15 cellular contexts compared by ENCODE assay signal in genomic region chr15:89822951-89823701, GRCh38. TPM values are rescaled to one million over a fixed set of nuclear protein-coding genes. Genes with fewer than 3 reads are reported as not detected.
DNase-seq lines count a peak whose midpoint lies in the region; TF ChIP-seq lines count a peak whose summit lies in the region.
"Had no signal": no experiment of that assay in that cellular context is flagged by ENCODE, and none has a peak within 500 bp of the region (broad histone marks: within the 10 kb centered on the region; RNA-seq: fewer than 3 reads in every experiment).

No MANE protein-coding gene starts in this region.

- H3K36me3 Mint-ChIP-seq in immature natural killer cell: peaks cover 0 to 2% (median 0%) of the 10 kb centered on the region in 3 donors

- no peak for TF ChIP-seq CTCF in OCI-LY3 (IDR thresholded peaks at IDR 0.05; ENCODE audit: low read depth, low read length)
- no peak for TF ChIP-seq CTCF in choroid plexus epithelial cell (conservative IDR thresholded peaks at IDR 0.05; ENCODE audit: low read depth, low read length)
- TF ChIP-seq CTCF in smooth muscle cell (IDR thresholded peaks at IDR 0.05; ENCODE audit: borderline replicate concordance, insufficient read depth, poor library complexity, severe bottlenecking): no peak
- no peak for TF ChIP-seq CTCF in MM.1S (IDR thresholded peaks at IDR 0.05; ENCODE audit: low read length)

- H3K9me3 ChIP-seq in OCI-LY3 (ENCODE audit: insufficient read depth, low read length) (no peaks in the 10 kb centered on the region), smooth muscle cell (replicated peaks; ENCODE audit: low read depth) (no peaks in the 10 kb centered on the region), MM.1S (replicated peaks; ENCODE audit: insufficient read depth, low read length) (no peaks in the 10 kb centered on the region)
- H3K9me3 ChIP-seq: heart right ventricle had no signal

- H3K4me3 Mint-ChIP-seq in immature natural killer cell: no peak overlapping the region

- no peaks in the 10 kb centered on the region for H3K79me2 ChIP-seq in OCI-LY3 (ENCODE audit: low read length)
- no peaks in the 10 kb centered on the region for H3K79me2 ChIP-seq in smooth muscle cell (ENCODE audit: low read depth)
- no peaks in the 10 kb centered on the region for H3K79me2 ChIP-seq in MM.1S (ENCODE audit: low read length)

- H3K9me3 Mint-ChIP-seq in immature natural killer cell: no peaks in the 10 kb centered on the region

- H3K9ac ChIP-seq in OCI-LY3 (ENCODE audit: low read length): peak overlapping the region; percentile 44; the same call in 1 of the 2 replicates
- H3K9ac ChIP-seq in smooth muscle cell (ENCODE audit: low read depth): no peak overlapping the region
- no peak overlapping the region for H3K9ac ChIP-seq in MM.1S (ENCODE audit: low read length)

- H3K4me2 ChIP-seq in OCI-LY3 (ENCODE audit: low read length) (peak overlapping the region; percentile 84), smooth muscle cell (no peak overlapping the region), MM.1S (ENCODE audit: low read depth, low read length) (no peak overlapping the region)

- H3K27ac ChIP-seq in OCI-LY3 (ENCODE audit: low read length) (0 out of 2 replicates have a peak overlapping the region, but pooled peaks have one; percentile 0), smooth muscle cell (ENCODE audit: low read depth) (no peak overlapping the region), MM.1S (ENCODE audit: low read length) (no peak overlapping the region)
- H3K27ac ChIP-seq: SK-N-MC had no signal

- peak overlapping the region; percentile 68 for H3K4me3 ChIP-seq in OCI-LY3 (ENCODE audit: low read length)
- no peak overlapping the region for H3K4me3 ChIP-seq in choroid plexus epithelial cell (ENCODE audit: low read depth, low read length)
- H3K4me3 ChIP-seq in smooth muscle cell: no peak overlapping the region
- H3K4me3 ChIP-seq in MM.1S (ENCODE audit: low read length): no peak overlapping the region
- H3K4me3 ChIP-seq: heart right ventricle, K562, SK-N-MC had no signal

- DNase-seq in H4 (ENCODE audit: low spot score): peak; percentile 42
- peak; percentile 24 for DNase-seq in choroid plexus epithelial cell (ENCODE audit: low read depth)
- DNase-seq in renal cortical epithelial cell (ENCODE audit: low read depth): peak; percentile 64
- DNase-seq in T-helper 2 cell: no peak
- no peak for DNase-seq in smooth muscle cell (lab: John Stamatoyannopoulos, UW; ENCODE audit: unreplicated experiment)
- no peak for DNase-seq in MM.1S
- DNase-seq in immature natural killer cell: no peak
- DNase-seq: activated CD4-positive, alpha-beta T cell treated with anti-CD3 and anti-CD28 coated beads, Interleukin-2, amount 50 U/mL, for 1 hour; activated naive CD4-positive, alpha-beta T cell treated with Interleukin-2 at 50 U/mL for 16 hours; cortex of kidney; DMS53; heart right ventricle had no signal

- H3K4me1 ChIP-seq in OCI-LY3 (ENCODE audit: low read length) (peaks cover 55% of the 10 kb centered on the region), smooth muscle cell (ENCODE audit: low read depth) (peaks cover 2% of the 10 kb centered on the region), MM.1S (ENCODE audit: low read length) (no peaks in the 10 kb centered on the region)

- 93% methylated on average over 6 of the region's 7 CpGs for WGBS in smooth muscle cell (ENCODE audit: low lambda C conversion rate)

- H3K27me3 ChIP-seq in OCI-LY3 (ENCODE audit: low read depth, low read length) (no peaks in the 10 kb centered on the region), smooth muscle cell (ENCODE audit: low read depth) (no peaks in the 10 kb centered on the region), MM.1S (replicated peaks; ENCODE audit: insufficient read depth, low read length) (no peaks in the 10 kb centered on the region)

- peaks cover 0 to 5% (median 2%) of the 10 kb centered on the region in 3 donors for H3K27me3 Mint-ChIP-seq in immature natural killer cell (ENCODE audit: low read depth in 3 of 3)

- H4K20me1 ChIP-seq in OCI-LY3 (ENCODE audit: insufficient read depth, low read length) (no peaks in the 10 kb centered on the region), smooth muscle cell (ENCODE audit: low read depth) (no peaks in the 10 kb centered on the region), MM.1S (ENCODE audit: insufficient read depth, low read length) (no peaks in the 10 kb centered on the region)

- no peaks in the 10 kb centered on the region for H3K4me1 Mint-ChIP-seq in immature natural killer cell

- H3K36me3 ChIP-seq in OCI-LY3 (replicated peaks; ENCODE audit: low read depth, low read length) (no peaks in the 10 kb centered on the region), smooth muscle cell (ENCODE audit: low read depth) (no peaks in the 10 kb centered on the region), MM.1S (replicated peaks; ENCODE audit: insufficient read depth, low read length) (no peaks in the 10 kb centered on the region)
- H3K36me3 ChIP-seq: heart right ventricle had no signal

- H3F3A ChIP-seq in smooth muscle cell (ENCODE audit: low read depth): peaks cover 9% of the 10 kb centered on the region
- no peaks in the 10 kb centered on the region for H3F3A ChIP-seq in MM.1S (ENCODE audit: insufficient read depth, low read length)

- H3K9me2 ChIP-seq in MM.1S (replicated peaks; ENCODE audit: insufficient read depth, low read length): no peaks in the 10 kb centered on the region

- H3K27ac Mint-ChIP-seq in immature natural killer cell: no peak overlapping the region

- H2AFZ ChIP-seq in OCI-LY3 (ENCODE audit: low read depth, low read length) (no peak overlapping the region), smooth muscle cell (ENCODE audit: low read depth) (no peak overlapping the region), MM.1S (ENCODE audit: low read length) (no peak overlapping the region)

RNA-seq across cellular contexts. Expression of gene ANPEP, which starts 8.5 kb away (rescaled TPM):
- total RNA-seq in H4 (2014; rRNA removed; shearing (Covaris generic)): 3.5 and 4.7 TPM in 2 replicates
- total RNA-seq in renal cortical epithelial cell (34.7 and 80.6 TPM in 2 replicates), smooth muscle cell (11.6 and 12.9 TPM in 2 replicates)
- polyA plus RNA-seq in smooth muscle cell (16.0 and 17.6 TPM in 2 replicates), immature natural killer cell (1 to 10 TPM in 1 of 3 donors, under 1 TPM in 2; 0.42 to 4.3 (median 0.59) TPM)

RNA-seq across cellular contexts. Expression of gene MESP2, which starts 47.0 kb away (rescaled TPM):
- not detected in 2 replicates for total RNA-seq in H4 (2014; rRNA removed; shearing (Covaris generic))
- total RNA-seq in renal cortical epithelial cell (not detected in 2 replicates), smooth muscle cell (not detected in 2 replicates)
- polyA plus RNA-seq in smooth muscle cell (0.09 and 0.50 TPM in 2 replicates), immature natural killer cell (not detected)

Comparison
In these comparisons a context has a peak if more than half of its experiments do, and no peak if none do; other contexts are left out.
1. DNase-seq: peak in H4 (single experiment), choroid plexus epithelial cell (single experiment) and renal cortical epithelial cell (single experiment); none in T-helper 2 cell (0 of 5), smooth muscle cell (single experiment), MM.1S (single experiment) and immature natural killer cell (0 of 3).